9 cellular contexts compared by ENCODE assay signal in the genomic region with DNA sequence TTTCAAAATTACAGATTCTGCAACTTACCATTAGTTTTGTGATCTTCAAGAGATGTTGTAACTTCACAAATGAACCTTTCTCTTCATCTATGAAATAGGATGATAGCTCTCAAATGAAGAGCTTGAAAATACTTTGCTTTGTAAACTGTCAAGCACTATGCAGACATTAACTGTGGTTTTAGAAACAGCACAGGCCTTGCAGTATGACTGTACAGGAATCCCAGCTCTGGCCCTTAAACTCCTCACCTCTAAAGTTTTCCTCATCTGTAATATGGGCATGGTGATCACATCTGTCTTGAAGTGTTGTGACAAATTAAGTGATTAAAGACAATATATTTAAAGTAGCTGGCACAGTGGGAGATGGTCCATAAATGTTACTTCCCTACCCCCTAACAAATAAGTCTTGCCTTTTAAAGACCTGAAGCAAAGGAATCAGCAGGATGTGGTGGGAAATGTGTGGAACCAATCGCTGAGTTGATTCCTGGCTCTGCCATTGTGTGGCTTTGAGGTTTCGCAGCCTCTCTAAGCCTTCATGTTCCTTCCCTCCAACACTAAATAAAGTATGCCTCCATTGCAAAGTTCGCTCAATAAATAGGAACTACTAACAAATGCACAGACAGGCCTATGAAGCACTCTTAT. TPM values are rescaled to one million over a fixed set of nuclear protein-coding genes. Genes with fewer than 3 reads are reported as not detected.
DNase-seq lines count a peak whose midpoint lies in the region; ATAC-seq, FAIRE-seq and TF ChIP-seq lines count a peak whose summit lies in the region.
"Had no signal": no experiment of that assay in that cellular context is flagged by ENCODE, and none has a peak within 500 bp of the region (broad histone marks: within the 10 kb centered on the region; RNA-seq: fewer than 3 reads in every experiment).

No MANE protein-coding gene starts in this region.

- peak overlapping the region; percentile 86 for H3K27ac Mint-ChIP-seq in central memory CD8-positive, alpha-beta T cell (ENCODE audit: low read depth)

- DNase-seq in ELR (ENCODE audit: low read depth) (peak; percentile 28), KBM-7 (peak; percentile 83), neuronal stem cell (ENCODE audit: low spot score) (no peak), NCI-H774 (lab: John Stamatoyannopoulos, UW) (no peak), SIG-M5 treated with dmso at 0.1 percent for 504 hours (lab: John Stamatoyannopoulos, UW; ENCODE audit: unreplicated experiment) (no peak), urothelium cell line (ENCODE audit: low spot score) (no peak)
- peak in 1 of 2 donors; percentile 52 for DNase-seq in central memory CD8-positive, alpha-beta T cell (ENCODE audit: low spot score in 2 of 2)

- peaks cover 53% of the 10 kb centered on the region for H3K4me1 Mint-ChIP-seq in central memory CD8-positive, alpha-beta T cell

- no peak for FAIRE-seq in urothelium cell line (lab: Jason Lieb, UNC)
- FAIRE-seq: islet of Langerhans had no signal

- H3K14ac ChIP-seq in neuronal stem cell (ENCODE audit: low read length) = no peak overlapping the region

- no peaks in the 10 kb centered on the region for H3K27me3 ChIP-seq in neuronal stem cell (ENCODE audit: control insufficient read depth in 3 of 3, insufficient read depth in 3 of 3, low read depth in 1 of 3, low read length in 3 of 3)

- H2BK15ac ChIP-seq in neuronal stem cell (ENCODE audit: low read length) = peak overlapping the region; percentile 47

- no peaks in the 10 kb centered on the region for H3K36me3 ChIP-seq in neuronal stem cell (replicated peaks in 1 of 2; ENCODE audit: control insufficient read depth in 2 of 2, insufficient read depth in 2 of 2, low read length in 2 of 2)

- H3K23ac ChIP-seq in neuronal stem cell (ENCODE audit: low read depth, low read length, poor library complexity) = no peak overlapping the region

- H3K4me3 Mint-ChIP-seq in central memory CD8-positive, alpha-beta T cell = peak overlapping the region; percentile 85

- H3K4me2 ChIP-seq in neuronal stem cell (ENCODE audit: insufficient read depth, low read length, poor library complexity, severe bottlenecking) = no peak overlapping the region

- no peak overlapping the region for H2AK5ac ChIP-seq in neuronal stem cell (ENCODE audit: low read depth, low read length)

- no peak overlapping the region for H2BK5ac ChIP-seq in neuronal stem cell (ENCODE audit: low read length)

- peaks cover 15% of the 10 kb centered on the region for H3K36me3 Mint-ChIP-seq in central memory CD8-positive, alpha-beta T cell (ENCODE audit: insufficient read depth)

- no peak overlapping the region for H3K9ac ChIP-seq in neuronal stem cell (ENCODE audit: low read depth, low read length, poor library complexity)

- no peaks in the 10 kb centered on the region for H3K79me1 ChIP-seq in neuronal stem cell (ENCODE audit: low read depth, low read length)

- H2BK120ac ChIP-seq in neuronal stem cell (ENCODE audit: low read depth, low read length) = no peak overlapping the region

- H2AFZ ChIP-seq in neuronal stem cell (ENCODE audit: low read length) = peak overlapping the region; percentile 95

- no peak overlapping the region for H3K4ac ChIP-seq in neuronal stem cell (ENCODE audit: low read length)

- H3K9me3 Mint-ChIP-seq in central memory CD8-positive, alpha-beta T cell = no peaks in the 10 kb centered on the region

- peaks cover 12 to 16% of the 10 kb centered on the region in 2 donors for H3K4me1 ChIP-seq in neuronal stem cell (ENCODE audit: control insufficient read depth in 2 of 2, insufficient read depth in 1 of 2, low read depth in 1 of 2, low read length in 2 of 2)

- peak overlapping the region in 1 of 2 donors; percentile 22 for H3K4me3 ChIP-seq in neuronal stem cell (ENCODE audit: low read length in 2 of 2)

- H3K27ac ChIP-seq in neuronal stem cell (replicated peaks; ENCODE audit: low read length) = peak overlapping the region; percentile 96

- in situ Hi-C loops in KBM-7 (cut with MboI; ENCODE audit: low pct_unique_long_range_greater_than_20kb, low sequenced_read_pairs) = no loop called here

- no peak overlapping the region for H3K18ac ChIP-seq in neuronal stem cell (ENCODE audit: low read length)

- H4K8ac ChIP-seq in neuronal stem cell (ENCODE audit: low read depth, low read length) = no peak overlapping the region

- ATAC-seq in central memory CD8-positive, alpha-beta T cell (replicated peaks; ENCODE audit: extremely low read depth, poor library complexity, severe bottlenecking) = peak; percentile 60
- no peak for ATAC-seq in SK-N-SH treated with all-trans-retinoic acid at 6 μM for 48 hours

- no peaks in the 10 kb centered on the region for H3K27me3 Mint-ChIP-seq in central memory CD8-positive, alpha-beta T cell

- no peaks in the 10 kb centered on the region for H3K9me3 ChIP-seq in neuronal stem cell (replicated peaks in 1 of 2; ENCODE audit: control insufficient read depth in 2 of 2, insufficient read depth in 1 of 2, low read depth in 1 of 2, low read length in 2 of 2)

- no CpG with 5 or more reads among the region's 3 CpGs for WGBS in neuronal stem cell (ENCODE audit: extremely low coverage in 2 of 2, insufficient read length in 2 of 2, insufficient replicate concordance in 1 of 2), 2 donors

- H2BK12ac ChIP-seq in neuronal stem cell (ENCODE audit: low read length) = no peak overlapping the region

- H4K91ac ChIP-seq in neuronal stem cell (ENCODE audit: low read depth, low read length, poor library complexity) = no peak overlapping the region

TF ChIP-seq in SK-N-SH treated with all-trans-retinoic acid at 6 μM for 48 hours, 23 proteins besides CTCF, POLR2A, EP300 and RAD21:
- TF ChIP-seq TOX (CRISPR knock-in tag; IDR thresholded peaks at IDR 0.05; ENCODE audit: borderline replicate concordance) = no peak
- TF ChIP-seq, protein P1, sequence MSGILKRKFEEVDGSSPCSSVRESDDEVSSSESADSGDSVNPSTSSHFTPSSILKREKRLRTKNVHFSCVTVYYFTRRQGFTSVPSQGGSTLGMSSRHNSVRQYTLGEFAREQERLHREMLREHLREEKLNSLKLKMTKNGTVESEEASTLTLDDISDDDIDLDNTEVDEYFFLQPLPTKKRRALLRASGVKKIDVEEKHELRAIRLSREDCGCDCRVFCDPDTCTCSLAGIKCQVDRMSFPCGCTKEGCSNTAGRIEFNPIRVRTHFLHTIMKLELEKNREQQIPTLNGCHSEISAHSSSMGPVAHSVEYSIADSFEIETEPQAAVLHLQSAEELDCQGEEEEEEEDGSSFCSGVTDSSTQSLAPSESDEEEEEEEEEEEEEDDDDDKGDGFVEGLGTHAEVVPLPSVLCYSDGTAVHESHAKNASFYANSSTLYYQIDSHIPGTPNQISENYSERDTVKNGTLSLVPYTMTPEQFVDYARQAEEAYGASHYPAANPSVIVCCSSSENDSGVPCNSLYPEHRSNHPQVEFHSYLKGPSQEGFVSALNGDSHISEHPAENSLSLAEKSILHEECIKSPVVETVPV (CRISPR knock-in tag; IDR thresholded peaks at IDR 0.05) = no peak
- TF ChIP-seq ZNF8 (CRISPR knock-in tag; IDR thresholded peaks at IDR 0.05) = no peak
- TF ChIP-seq ZC3H10 (CRISPR knock-in tag; IDR thresholded peaks at IDR 0.05) = no peak
- no peak for TF ChIP-seq PPARA (CRISPR knock-in tag; IDR thresholded peaks at IDR 0.05; ENCODE audit: borderline replicate concordance)
- no peak for TF ChIP-seq RARB (CRISPR knock-in tag; IDR thresholded peaks at IDR 0.05)
- no peak for TF ChIP-seq ESRRG (CRISPR knock-in tag; IDR thresholded peaks at IDR 0.05)
- TF ChIP-seq ZNF70 (CRISPR knock-in tag; IDR thresholded peaks at IDR 0.05) = no peak
- TF ChIP-seq, protein P2, sequence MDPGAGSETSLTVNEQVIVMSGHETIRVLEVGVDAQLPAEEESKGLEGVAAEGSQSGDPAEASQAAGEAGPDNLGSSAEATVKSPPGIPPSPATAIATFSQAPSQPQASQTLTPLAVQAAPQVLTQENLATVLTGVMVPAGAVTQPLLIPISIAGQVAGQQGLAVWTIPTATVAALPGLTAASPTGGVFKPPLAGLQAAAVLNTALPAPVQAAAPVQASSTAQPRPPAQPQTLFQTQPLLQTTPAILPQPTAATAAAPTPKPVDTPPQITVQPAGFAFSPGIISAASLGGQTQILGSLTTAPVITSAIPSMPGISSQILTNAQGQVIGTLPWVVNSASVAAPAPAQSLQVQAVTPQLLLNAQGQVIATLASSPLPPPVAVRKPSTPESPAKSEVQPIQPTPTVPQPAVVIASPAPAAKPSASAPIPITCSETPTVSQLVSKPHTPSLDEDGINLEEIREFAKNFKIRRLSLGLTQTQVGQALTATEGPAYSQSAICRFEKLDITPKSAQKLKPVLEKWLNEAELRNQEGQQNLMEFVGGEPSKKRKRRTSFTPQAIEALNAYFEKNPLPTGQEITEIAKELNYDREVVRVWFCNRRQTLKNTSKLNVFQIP (CRISPR knock-in tag; IDR thresholded peaks at IDR 0.05; ENCODE audit: borderline replicate concordance, low read depth) = no peak
- no peak for TF ChIP-seq ISL1 (CRISPR knock-in tag; IDR thresholded peaks at IDR 0.05)
- TF ChIP-seq TCF4 (CRISPR knock-in tag; IDR thresholded peaks at IDR 0.05; ENCODE audit: borderline replicate concordance) = no peak
- TF ChIP-seq ARNTL (CRISPR knock-in tag; IDR thresholded peaks at IDR 0.05; ENCODE audit: borderline replicate concordance, low read depth) = no peak
TF ChIP-seq in SK-N-SH treated with all-trans-retinoic acid at 6 μM for 48 hours: peak in this region for 0.

RNA-seq across cellular contexts. Expression of gene PTP4A2, which starts 5.5 kb away (rescaled TPM):
- polyA plus RNA-seq in neuronal stem cell (2013, experiment 1 of 2) = 306 TPM
- 334 TPM for polyA plus RNA-seq in neuronal stem cell (2013, experiment 2 of 2)

Comparison
In these comparisons a context has a peak if more than half of its experiments do, and no peak if none do; other contexts are left out.
1. DNase-seq: peak in ELR (single experiment) and KBM-7 (single experiment); none in neuronal stem cell (single experiment), NCI-H774 (single experiment), SIG-M5 treated with dmso at 0.1 percent for 504 hours (single experiment) and urothelium cell line (single experiment).